2 cellular contexts compared by ENCODE assay signal in the genomic region with DNA sequence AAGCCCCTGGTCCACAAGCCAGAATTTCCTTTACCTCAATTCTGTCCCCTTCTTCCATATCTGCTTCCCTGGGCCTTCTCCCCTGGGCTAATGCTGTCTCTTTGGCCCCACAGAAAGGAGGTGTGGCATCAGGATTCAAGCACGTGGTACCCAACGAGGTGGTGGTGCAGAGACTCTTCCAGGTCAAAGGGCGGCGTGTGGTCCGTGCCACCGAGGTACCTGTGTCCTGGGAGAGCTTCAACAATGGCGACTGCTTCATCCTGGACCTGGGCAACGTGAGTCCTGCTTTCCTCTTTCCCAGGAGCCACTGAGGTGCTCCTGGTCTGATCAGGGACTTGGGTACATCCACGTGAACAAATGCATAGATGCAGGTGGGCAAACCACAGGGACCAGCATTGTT.
TF ChIP-seq lines count a peak whose summit lies in the region.

No MANE protein-coding gene starts in this region.

TF ChIP-seq in IMR-90, 13 proteins besides CTCF, POLR2A, EP300 and RAD21:
- TF ChIP-seq USF2 (IDR thresholded peaks at IDR 0.05; ENCODE audit: low read depth, low read length) = no peak
- TF ChIP-seq BHLHE40 (IDR thresholded peaks at IDR 0.05; ENCODE audit: low read depth, low read length) = no peak
- no peak for TF ChIP-seq MAFK (IDR thresholded peaks at IDR 0.05; ENCODE audit: low read depth, low read length)
- no peak for TF ChIP-seq MAZ (IDR thresholded peaks at IDR 0.05; ENCODE audit: borderline replicate concordance, low read depth, low read length)
- TF ChIP-seq FOS (IDR thresholded peaks at IDR 0.05; ENCODE audit: low read depth, low read length) = no peak
- no peak for TF ChIP-seq RFX5 (IDR thresholded peaks at IDR 0.05; ENCODE audit: low read depth, low read length)
- no peak for TF ChIP-seq NFE2L2 (IDR thresholded peaks at IDR 0.05; ENCODE audit: low read depth, low read length)
- TF ChIP-seq CHD1 (IDR thresholded peaks at IDR 0.05; ENCODE audit: low read depth, low read length) = no peak
- TF ChIP-seq, protein P1, sequence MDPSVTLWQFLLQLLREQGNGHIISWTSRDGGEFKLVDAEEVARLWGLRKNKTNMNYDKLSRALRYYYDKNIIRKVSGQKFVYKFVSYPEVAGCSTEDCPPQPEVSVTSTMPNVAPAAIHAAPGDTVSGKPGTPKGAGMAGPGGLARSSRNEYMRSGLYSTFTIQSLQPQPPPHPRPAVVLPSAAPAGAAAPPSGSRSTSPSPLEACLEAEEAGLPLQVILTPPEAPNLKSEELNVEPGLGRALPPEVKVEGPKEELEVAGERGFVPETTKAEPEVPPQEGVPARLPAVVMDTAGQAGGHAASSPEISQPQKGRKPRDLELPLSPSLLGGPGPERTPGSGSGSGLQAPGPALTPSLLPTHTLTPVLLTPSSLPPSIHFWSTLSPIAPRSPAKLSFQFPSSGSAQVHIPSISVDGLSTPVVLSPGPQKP (IDR thresholded peaks at IDR 0.05; ENCODE audit: borderline replicate concordance, low read depth, low read length) = no peak
- no peak for TF ChIP-seq RCOR1 (IDR thresholded peaks at IDR 0.05; ENCODE audit: insufficient replicate concordance, low read length)
- TF ChIP-seq SMC3 (IDR thresholded peaks at IDR 0.05; ENCODE audit: low read depth, low read length) = no peak
- TF ChIP-seq MXI1 (IDR thresholded peaks at IDR 0.05; ENCODE audit: borderline replicate concordance, low read depth, low read length) = no peak
- no peak for TF ChIP-seq CEBPB (IDR thresholded peaks at IDR 0.05; ENCODE audit: low read depth, low read length)

TF ChIP-seq in HepG2, 621 proteins besides CTCF, POLR2A, EP300 and RAD21:
- TF ChIP-seq TCF7 (IDR thresholded peaks at IDR 0.05; ENCODE audit: low read depth) (no peak), POLR2G (IDR thresholded peaks at IDR 0.05; ENCODE audit: low read depth, low read length) (peak; percentile 39; the same call in 1 of the 2 replicates)
